Comparison of ENCODE assay signal across 8 cellular contexts in genomic region chr12:57069522-57069921, GRCh38. TPM values are rescaled to one million over a fixed set of nuclear protein-coding genes. Genes with fewer than 3 reads are reported as not detected.
DNase-seq lines count a peak whose midpoint lies in the region; ATAC-seq and TF ChIP-seq lines count a peak whose summit lies in the region.

No MANE protein-coding gene starts in this region.

- no peaks in the 10 kb centered on the region for H3K27me3 Mint-ChIP-seq in activated CD4-positive, alpha-beta memory T cell treated with anti-CD3 and anti-CD28 coated beads for 36 hours

- H3K27ac ChIP-seq in thyroid gland = peak overlapping the region in 2 of 3 donors; percentile 39 to 47

- intact Hi-C loops in activated CD4-positive, alpha-beta memory T cell treated with anti-CD3 and anti-CD28 coated beads for 36 hours (cut with micrococcal nuclease) = loop anchor here (1.0 to 2.0 kb wide), 4 partner anchors 9 to 113 kb away; partner anchors contain the start of gene NEMP1
- intact Hi-C loops in thyroid gland (cut with DNase I) = loop anchor here (5.0 kb wide), 1 partner anchor 43 kb away; the partner anchor contains the start of gene STAT6

- POLR2A ChIA-PET in activated CD4-positive, alpha-beta memory T cell treated with anti-CD3 and anti-CD28 coated beads for 36 hours (lab: Charles Lee) = interaction anchor here (0.9 to 2.4 kb wide), 8 partner anchors 9 to 42 kb away, joined by 3 to 20 read pairs (median 6); partner anchors contain the start of genes NEMP1 and STAT6

- peaks cover 3 to 6% of the 10 kb centered on the region in 2 donors for H3K36me3 ChIP-seq in thyroid gland

- no peaks in the 10 kb centered on the region for H3K9me3 ChIP-seq in thyroid gland

- peaks cover 63% of the 10 kb centered on the region for H3K36me3 Mint-ChIP-seq in activated CD4-positive, alpha-beta memory T cell treated with anti-CD3 and anti-CD28 coated beads for 36 hours

- TF ChIP-seq CTCF in epithelial cell of proximal tubule (conservative IDR thresholded peaks at IDR 0.05; ENCODE audit: low read depth, low read length) (peak; percentile 97), thyroid gland (IDR thresholded peaks at IDR 0.05) (peak; percentile 44 to 96 (median 87))

- DNase-seq in C1 segment of cervical spinal cord (lab: John Stamatoyannopoulos, UW) (peak in 10 of 14 donors; percentile 13 to 54 (median 43)), NCI-H526 treated with DMSO at 0.1 percent for 48 hours (lab: John Stamatoyannopoulos, UW) (peak; percentile 53), epithelial cell of proximal tubule (ENCODE audit: low read depth) (peak; percentile 52), mucosa of gallbladder (ENCODE audit: low spot score) (peak; percentile 77), thyroid gland (peak; percentile 64 to 68)
- peak; percentile 68 for DNase-seq in activated CD4-positive, alpha-beta memory T cell treated with anti-CD3 and anti-CD28 coated beads for 36 hours

- H3K27me3 ChIP-seq in thyroid gland = no peaks in the 10 kb centered on the region

- peaks cover 4% of the 10 kb centered on the region for H3K9me3 Mint-ChIP-seq in activated CD4-positive, alpha-beta memory T cell treated with anti-CD3 and anti-CD28 coated beads for 36 hours

- peak overlapping the region; percentile 17 for H3K4me3 Mint-ChIP-seq in activated CD4-positive, alpha-beta memory T cell treated with anti-CD3 and anti-CD28 coated beads for 36 hours

- H3K4me1 Mint-ChIP-seq in activated CD4-positive, alpha-beta memory T cell treated with anti-CD3 and anti-CD28 coated beads for 36 hours (ENCODE audit: low read depth) = peaks cover 63% of the 10 kb centered on the region

- TF ChIP-seq POLR2A in thyroid gland (IDR thresholded peaks at IDR 0.05) = no peak

- WGBS in thyroid gland, 2 donors = 31 to 33% methylated on average over 3 of the region's 3 CpGs

- peak overlapping the region; percentile 91 for H3K27ac Mint-ChIP-seq in activated CD4-positive, alpha-beta memory T cell treated with anti-CD3 and anti-CD28 coated beads for 36 hours

- H3K4me3 ChIP-seq in epithelial cell of proximal tubule (ENCODE audit: low read depth, low read length) (no peak overlapping the region), thyroid gland (replicated peaks in 1 of 3) (no peak overlapping the region)

- H3K4me1 ChIP-seq in thyroid gland = peaks cover 0 to 4% of the 10 kb centered on the region in 2 donors

- ATAC-seq in GM18907 (IDR thresholded peaks at IDR 0.05; ENCODE audit: unreplicated experiment) (peak; percentile 72), HG03354 (IDR thresholded peaks at IDR 0.05; ENCODE audit: poor library complexity, severe bottlenecking, unreplicated experiment) (peak; percentile 90)

- CTCF ChIA-PET in activated CD4-positive, alpha-beta memory T cell treated with anti-CD3 and anti-CD28 coated beads for 36 hours (lab: Charles Lee) = interaction anchor here (0.6 to 15.6 kb wide), 29 partner anchors 9 to 433 kb away, joined by 3 to 261 read pairs (median 4); partner anchors contain the start of genes LRP1, NAB2, NEMP1 and STAT6

RNA-seq across cellular contexts. Expression of gene NEMP1, which starts 9.1 kb away (rescaled TPM):
- total RNA-seq in activated CD4-positive, alpha-beta memory T cell treated with anti-CD3 and anti-CD28 coated beads for 36 hours = 10 to 100 TPM; 70.6 to 73.5 TPM
- 15.7 and 18.7 TPM in 2 replicates for total RNA-seq in epithelial cell of proximal tubule
- total RNA-seq in mucosa of gallbladder = 11.4 TPM
- 10 to 100 TPM in 2 of 4 donors, 1 to 10 TPM in 2; 5.6 to 10.9 (median 9.2) TPM for total RNA-seq in thyroid gland

RNA-seq across cellular contexts. Expression of gene NAB2, which starts 19.4 kb away (rescaled TPM):
- 10 to 100 TPM; 39.6 to 41.6 TPM for total RNA-seq in activated CD4-positive, alpha-beta memory T cell treated with anti-CD3 and anti-CD28 coated beads for 36 hours
- total RNA-seq in epithelial cell of proximal tubule (15.9 and 24.4 TPM in 2 replicates), mucosa of gallbladder (21.4 TPM), thyroid gland (10 to 100 TPM; 11.8 to 48.0 (median 16.1) TPM)

RNA-seq across cellular contexts. Expression of gene MYO1A, which starts 19.6 kb away (rescaled TPM):
- total RNA-seq in activated CD4-positive, alpha-beta memory T cell treated with anti-CD3 and anti-CD28 coated beads for 36 hours = under 1 TPM; 0.61 to 0.97 TPM
- total RNA-seq in epithelial cell of proximal tubule (0.07 TPM in 1 of 2 replicates, not detected in the other), mucosa of gallbladder (48.5 TPM), thyroid gland (not detected)

RNA-seq across cellular contexts. Expression of gene STAT6, which starts 41.6 kb away (rescaled TPM):
- 100 to 1,000 TPM; 209 to 218 TPM for total RNA-seq in activated CD4-positive, alpha-beta memory T cell treated with anti-CD3 and anti-CD28 coated beads for 36 hours
- total RNA-seq in epithelial cell of proximal tubule = 66.1 and 71.4 TPM in 2 replicates
- total RNA-seq in mucosa of gallbladder = 287 TPM
- 100 to 1,000 TPM in 1 of 4 donors, 10 to 100 TPM in 3; 79.0 to 144 (median 89.8) TPM for total RNA-seq in thyroid gland

RNA-seq across cellular contexts. Expression of gene TAC3, which starts 53.2 kb away (rescaled TPM):
- not detected for total RNA-seq in activated CD4-positive, alpha-beta memory T cell treated with anti-CD3 and anti-CD28 coated beads for 36 hours
- total RNA-seq in epithelial cell of proximal tubule (not detected in 2 replicates), mucosa of gallbladder (0.52 TPM), thyroid gland (not detected)

Comparison
In these comparisons a context has a peak if more than half of its experiments do, and no peak if none do; other contexts are left out.
1. RNA of gene MYO1A, which starts 19.6 kb away (total RNA-seq): 48.5 TPM in mucosa of gallbladder (single experiment); 0.61 to 0.97 TPM in activated CD4-positive, alpha-beta memory T cell treated with anti-CD3 and anti-CD28 coated beads for 36 hours, 0.07 TPM in epithelial cell of proximal tubule and not detected in thyroid gland; every median in the first group is over 10 times any median in the second.
2. Peak in every context shown above with its lines, with median percentiles within 50 percentile points of each other: DNase-seq.